In the genomic region with DNA sequence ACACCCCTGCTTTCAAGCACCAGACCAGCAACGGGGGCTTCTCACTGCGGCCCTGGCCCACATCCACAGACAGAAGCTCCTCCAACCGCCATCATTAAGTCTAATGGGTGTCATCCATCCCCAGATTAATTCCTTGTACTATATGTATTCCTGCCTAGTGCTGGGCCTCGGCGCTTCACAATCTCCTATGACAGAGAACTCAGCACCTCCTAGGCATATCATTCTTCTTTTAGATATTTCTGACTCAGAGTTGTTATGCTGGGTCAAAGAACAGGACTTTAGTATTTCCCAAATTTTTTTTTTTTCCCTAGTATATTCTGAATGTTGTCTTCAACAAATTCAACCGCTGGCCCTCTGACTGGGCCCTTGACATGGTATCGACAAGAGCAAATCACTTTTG, we compare ENCODE assay signal across 27 cellular contexts.
"Had no signal": no experiment of that assay in that cellular context is flagged by ENCODE, and none has a peak within 500 bp of the region (broad histone marks: within the 10 kb centered on the region; RNA-seq: fewer than 3 reads in every experiment).

No MANE protein-coding gene starts in this region.

- DNase-seq: colonic mucosa; effector CD8-positive, alpha-beta T cell; endodermal cell; foreskin keratinocyte; heart left ventricle; kidney; natural killer cell; right lobe of liver; small intestine; stimulated activated CD4-positive, alpha-beta T cell treated with anti-CD3 and anti-CD28 coated beads, Interleukin-15, amount 100 ng/mL, for 24 hours; stimulated activated CD4-positive, alpha-beta T cell treated with anti-CD3 and anti-CD28 coated beads, Interleukin-2, amount 100 ng/mL, for 48 hours; stimulated activated CD8-positive, alpha-beta memory T cell treated with anti-CD3 and anti-CD28 coated beads, Interleukin-4, amount 100 ng/mL, for 48 hours; stimulated activated naive CD4-positive, alpha-beta T cell treated with Interleukin-2 at 50 U/mL for 16 hours; stomach; thyroid gland had no signal

- H3K9me3 Mint-ChIP-seq: dendritic cell treated with granulocyte-macrophage colony-stimulating factor and Interleukin-4, amounts not matched to agents 40 ng/mL and 50 ng/mL, for 4 days; endodermal cell; memory B cell; natural killer cell; neural crest cell; type B pancreatic cell had no signal

- H3K4me1 Mint-ChIP-seq: neural crest cell had no signal

- H3K4me3 ChIP-seq: colonic mucosa, gastroesophageal sphincter, heart left ventricle, hepatocyte, lung, right lobe of liver, stomach, thyroid gland had no signal

- H3K27ac ChIP-seq: colonic mucosa, epithelial cell of prostate, foreskin keratinocyte, gastroesophageal sphincter, heart left ventricle, hepatocyte, parathyroid adenoma, right lobe of liver, stomach had no signal

- H3K9me3 ChIP-seq: colonic mucosa, gastroesophageal sphincter, heart left ventricle, right lobe of liver, stomach, thyroid gland had no signal

- H3K4me2 ChIP-seq: hepatocyte had no signal

- H3K27me3 Mint-ChIP-seq: dendritic cell treated with granulocyte-macrophage colony-stimulating factor and Interleukin-4, amounts not matched to agents 40 ng/mL and 50 ng/mL, for 4 days; memory B cell; progenitor cell of endocrine pancreas; type B pancreatic cell had no signal

- H3K4me3 Mint-ChIP-seq: dendritic cell treated with granulocyte-macrophage colony-stimulating factor and Interleukin-4, amounts not matched to agents 40 ng/mL and 50 ng/mL, for 4 days; endodermal cell; memory B cell; natural killer cell; neural crest cell; type B pancreatic cell had no signal

- H3K9ac ChIP-seq: parathyroid adenoma had no signal

- H3K27ac Mint-ChIP-seq: dendritic cell treated with granulocyte-macrophage colony-stimulating factor and Interleukin-4, amounts not matched to agents 40 ng/mL and 50 ng/mL, for 4 days; endodermal cell; memory B cell; progenitor cell of endocrine pancreas; type B pancreatic cell had no signal

- H3K27me3 ChIP-seq: colonic mucosa, foreskin keratinocyte, gastroesophageal sphincter, heart left ventricle, hepatocyte, right lobe of liver, stomach, thyroid gland had no signal

- H3K4me1 ChIP-seq: parathyroid adenoma had no signal

- H3K79me2 ChIP-seq: hepatocyte, parathyroid adenoma had no signal

- H2AFZ ChIP-seq: hepatocyte, parathyroid adenoma had no signal

- ATAC-seq: esophagus mucosa, foreskin keratinocyte, gastroesophageal sphincter, heart left ventricle, left lobe of liver, natural killer cell, right lobe of liver had no signal

- H3K36me3 ChIP-seq: colonic mucosa had no signal
